9 cellular contexts compared by ENCODE assay signal in the genomic region with DNA sequence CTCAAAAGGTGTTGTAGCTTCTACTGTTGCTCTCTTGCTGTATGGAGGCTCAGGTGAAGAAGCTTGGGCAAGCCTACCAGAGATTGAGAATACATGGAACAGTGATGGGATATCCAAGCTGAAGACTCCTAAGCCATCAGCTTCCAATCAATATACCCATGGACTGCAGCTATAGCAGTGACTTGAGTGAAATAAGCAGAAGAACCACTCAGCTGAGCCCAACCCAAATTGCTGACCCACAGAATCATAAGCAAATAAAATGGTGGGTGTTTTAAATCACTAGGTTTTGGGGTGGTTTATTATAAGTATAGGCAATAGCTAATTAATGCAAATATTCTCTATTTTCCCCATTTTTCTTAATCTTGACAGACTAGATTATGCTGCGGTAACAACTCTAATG.
"Had no signal": no experiment of that assay in that cellular context is flagged by ENCODE, and none has a peak within 500 bp of the region (broad histone marks: within the 10 kb centered on the region; RNA-seq: fewer than 3 reads in every experiment).

No MANE protein-coding gene starts in this region.

- DNase-seq: GM23248, GOT3, H7, H9, HCEC 1CT, HFFc6 had no signal

- H3K9me3 ChIP-seq: HAP-1 had no signal

- H2AFZ ChIP-seq: GM23248 had no signal

- H3K4me3 Mint-ChIP-seq: H9, HFFc6 had no signal

- H3K27ac ChIP-seq: GM23248 had no signal

- H3K4me1 ChIP-seq: HAP-1 had no signal

- H3K9me3 Mint-ChIP-seq: HFFc6 had no signal

- H3K27ac Mint-ChIP-seq: HFFc6 had no signal

- H3K9ac ChIP-seq: GM23248 had no signal

- FAIRE-seq: H54 had no signal

- H3K4me1 Mint-ChIP-seq: H9 had no signal

- H3K36me3 ChIP-seq: HAP-1 had no signal

- H3K4me3 ChIP-seq: GM23248, HAP-1 had no signal

- ATAC-seq: HCT116 had no signal
